ENCODE assay signal across 29 cellular contexts in genomic region chr17:65175952-65176351, GRCh38.
"Had no signal": no experiment of that assay in that cellular context is flagged by ENCODE, and none has a peak within 500 bp of the region (broad histone marks: within the 10 kb centered on the region; RNA-seq: fewer than 3 reads in every experiment).

No MANE protein-coding gene starts in this region.

- H3K9me3 ChIP-seq: esophagus squamous epithelium, mucosa of descending colon, ovary, psoas muscle, spleen, suprapubic skin, transverse colon, upper lobe of right lung, uterus had no signal

- H3K4me3 Mint-ChIP-seq: mesothelial cell of epicardium; naive B cell; nephron progenitor cell; stimulated activated naive B cell treated with anti-CD40 and anti-IgM and Interleukin-4, amounts not matched to agents 10 μg/mL and 1 μg/mL and 100 μg/mL, for 72 hours; stimulated activated naive CD8-positive, alpha-beta T cell treated with anti-CD3 and anti-CD28 coated beads, Interleukin-15, Interleukin-2, amounts not matched to agents 100 ng/mL and 50 ng/mL, for 24 hours had no signal

- FAIRE-seq: endometrium, kidney had no signal

- DNase-seq: cortex of kidney; effector memory CD8-positive, alpha-beta T cell; erythroblast; esophagus squamous epithelium; foreskin melanocyte; head of caudate nucleus; kidney; mesenchymal stem cell; mucosa of descending colon; naive B cell; nephron progenitor cell; occipital lobe; ovary; posterior cingulate gyrus; psoas muscle; right cardiac atrium; spleen; stimulated activated CD4-positive, alpha-beta T cell treated with anti-CD3 and anti-CD28 coated beads, Interleukin-2, amount 100 ng/mL, for 48 hours; stimulated activated naive B cell treated with anti-CD40 and anti-IgM and Interleukin-4, amounts not matched to agents 10 μg/mL and 1 μg/mL and 100 μg/mL, for 72 hours; transverse colon; upper lobe of right lung; uterus had no signal

- H3K27ac ChIP-seq: esophagus squamous epithelium, ovary, psoas muscle, spleen, suprapubic skin, transverse colon, upper lobe of right lung, uterus had no signal

- H3K27me3 ChIP-seq: esophagus squamous epithelium, ovary, spleen, suprapubic skin, transverse colon, upper lobe of right lung, uterus had no signal

- H3K27me3 Mint-ChIP-seq: effector memory CD8-positive, alpha-beta T cell; stimulated activated naive CD8-positive, alpha-beta T cell treated with anti-CD3 and anti-CD28 coated beads, Interleukin-15, Interleukin-2, amounts not matched to agents 100 ng/mL and 50 ng/mL, for 24 hours had no signal

- H3K36me3 Mint-ChIP-seq: mesothelial cell of epicardium had no signal

- H3K4me1 ChIP-seq: psoas muscle, suprapubic skin, uterus had no signal

- H3K27ac Mint-ChIP-seq: mesothelial cell of epicardium; naive B cell; nephron progenitor cell; stimulated activated naive B cell treated with anti-CD40 and anti-IgM and Interleukin-4, amounts not matched to agents 10 μg/mL and 1 μg/mL and 100 μg/mL, for 72 hours; stimulated activated naive CD8-positive, alpha-beta T cell treated with anti-CD3 and anti-CD28 coated beads, Interleukin-15, Interleukin-2, amounts not matched to agents 100 ng/mL and 50 ng/mL, for 24 hours had no signal

- H3K36me3 ChIP-seq: esophagus squamous epithelium, ovary, spleen, suprapubic skin, transverse colon, upper lobe of right lung, uterus had no signal

- H3K9me3 Mint-ChIP-seq: mesothelial cell of epicardium had no signal

- ATAC-seq: effector memory CD8-positive, alpha-beta T cell; left lobe of liver; mucosa of descending colon; psoas muscle; right cardiac atrium; upper lobe of right lung had no signal

- H3K4me3 ChIP-seq: esophagus squamous epithelium, lung, mucosa of descending colon, ovary, psoas muscle, skin epidermis, spleen, suprapubic skin, transverse colon, upper lobe of right lung, uterus had no signal
